1 cellular context compared by ENCODE assay signal in genomic region chr4:6327220-6327917, GRCh38.
TF ChIP-seq lines count a peak whose summit lies in the region.

No MANE protein-coding gene starts in this region.

TF ChIP-seq in HepG2, 621 proteins besides CTCF, POLR2A, EP300 and RAD21 (continued from another document and continues in another):
- TF ChIP-seq CSRNP2 (CRISPR knock-in tag; conservative IDR thresholded peaks at IDR 0.05; ENCODE audit: low read depth) (no peak), ELK4 (CRISPR knock-in tag; IDR thresholded peaks at IDR 0.05; ENCODE audit: borderline replicate concordance) (no peak), HDAC6 (IDR thresholded peaks at IDR 0.05; ENCODE audit: low read depth, low read length) (no peak), ZNF143 (CRISPR knock-in tag; IDR thresholded peaks at IDR 0.05) (no peak), KLF11 (CRISPR knock-in tag; IDR thresholded peaks at IDR 0.05) (no peak), ZNF83 (CRISPR knock-in tag; IDR thresholded peaks at IDR 0.05; ENCODE audit: borderline replicate concordance) (no peak), THYN1 (CRISPR knock-in tag; IDR thresholded peaks at IDR 0.05; ENCODE audit: borderline replicate concordance, low read depth) (no peak), JUN (CRISPR knock-in tag; IDR thresholded peaks at IDR 0.05) (no peak), NR1H2 (CRISPR knock-in tag; IDR thresholded peaks at IDR 0.05; ENCODE audit: borderline replicate concordance, low read depth) (no peak), TIGD3 (CRISPR knock-in tag; IDR thresholded peaks at IDR 0.05; ENCODE audit: borderline replicate concordance) (no peak), BRD4 (CRISPR knock-in tag; IDR thresholded peaks at IDR 0.05) (no peak), TRIM24 (CRISPR knock-in tag; IDR thresholded peaks at IDR 0.05) (no peak), ZNF12 (CRISPR knock-in tag; IDR thresholded peaks at IDR 0.05) (0 out of 2 replicates have a peak, but pooled peaks have one; percentile 27), GFI1 (CRISPR knock-in tag; IDR thresholded peaks at IDR 0.05; ENCODE audit: borderline replicate concordance) (no peak), ZNF790 (CRISPR knock-in tag; IDR thresholded peaks at IDR 0.05; ENCODE audit: borderline replicate concordance) (no peak), FOXJ3 (CRISPR knock-in tag; IDR thresholded peaks at IDR 0.05; ENCODE audit: borderline replicate concordance) (no peak), FOXM1 (CRISPR knock-in tag; IDR thresholded peaks at IDR 0.05) (no peak), TARDBP (CRISPR knock-in tag; IDR thresholded peaks at IDR 0.05) (peak; percentile 33; the same call in 1 of the 2 replicates), ZNF335 (CRISPR knock-in tag; IDR thresholded peaks at IDR 0.05) (no peak), AKNA (CRISPR knock-in tag; IDR thresholded peaks at IDR 0.05; ENCODE audit: borderline replicate concordance) (no peak), FOSL1 (CRISPR knock-in tag; IDR thresholded peaks at IDR 0.05; ENCODE audit: borderline replicate concordance) (no peak), ZMAT3 (CRISPR knock-in tag; conservative IDR thresholded peaks at IDR 0.05) (no peak), ZNF296 (CRISPR knock-in tag; conservative IDR thresholded peaks at IDR 0.05) (no peak), ZNF605 (CRISPR knock-in tag; IDR thresholded peaks at IDR 0.05) (no peak), MTA3 (CRISPR knock-in tag; IDR thresholded peaks at IDR 0.05) (no peak), ZNF572 (CRISPR knock-in tag; IDR thresholded peaks at IDR 0.05) (no peak), ZHX2 (IDR thresholded peaks at IDR 0.05; ENCODE audit: low read depth) (no peak), ZHX2 (CRISPR knock-in tag; IDR thresholded peaks at IDR 0.05; ENCODE audit: borderline replicate concordance) (no peak), TCF12 (IDR thresholded peaks at IDR 0.05) (no peak), TCF12 (CRISPR knock-in tag; IDR thresholded peaks at IDR 0.05) (no peak), ZNF556 (CRISPR knock-in tag; IDR thresholded peaks at IDR 0.05; ENCODE audit: borderline replicate concordance) (peak; percentile 74; the same call in 1 of the 2 replicates), TRIM22 (IDR thresholded peaks at IDR 0.05) (no peak), CSRNP1 (CRISPR knock-in tag; IDR thresholded peaks at IDR 0.05) (no peak), RAD51 (IDR thresholded peaks at IDR 0.05; ENCODE audit: borderline replicate concordance) (no peak), PTBP1 (IDR thresholded peaks at IDR 0.05; ENCODE audit: low read depth, low read length, poor library complexity, severe bottlenecking) (no peak), ZFP37 (CRISPR knock-in tag; IDR thresholded peaks at IDR 0.05; ENCODE audit: borderline replicate concordance) (no peak), SNAPC5 (CRISPR knock-in tag; IDR thresholded peaks at IDR 0.05; ENCODE audit: borderline replicate concordance) (no peak), SSRP1 (CRISPR knock-in tag; IDR thresholded peaks at IDR 0.05) (no peak), GPN1 (CRISPR knock-in tag; IDR thresholded peaks at IDR 0.05; ENCODE audit: borderline replicate concordance) (no peak), MTA1 (CRISPR knock-in tag; IDR thresholded peaks at IDR 0.05; ENCODE audit: borderline replicate concordance) (no peak), ZNF567 (CRISPR knock-in tag; IDR thresholded peaks at IDR 0.05; ENCODE audit: borderline replicate concordance) (no peak), ZNF614 (CRISPR knock-in tag; IDR thresholded peaks at IDR 0.05; ENCODE audit: borderline replicate concordance) (no peak; the same call in 1 of the 2 replicates), ZMAT5 (CRISPR knock-in tag; IDR thresholded peaks at IDR 0.05; ENCODE audit: borderline replicate concordance, low read depth) (no peak), ARNTL (CRISPR knock-in tag; IDR thresholded peaks at IDR 0.05) (no peak), HNRNPH1 (optimal IDR thresholded peaks at IDR 0.05; ENCODE audit: low read depth, low read length) (no peak), HMGA1 (CRISPR knock-in tag; conservative IDR thresholded peaks at IDR 0.05) (no peak), ETS1 (CRISPR knock-in tag; IDR thresholded peaks at IDR 0.05) (no peak), PITX1 (CRISPR knock-in tag; IDR thresholded peaks at IDR 0.05) (peak; percentile 47; the same call in 1 of the 2 replicates)
